8 cellular contexts compared by ENCODE assay signal in the genomic region with DNA sequence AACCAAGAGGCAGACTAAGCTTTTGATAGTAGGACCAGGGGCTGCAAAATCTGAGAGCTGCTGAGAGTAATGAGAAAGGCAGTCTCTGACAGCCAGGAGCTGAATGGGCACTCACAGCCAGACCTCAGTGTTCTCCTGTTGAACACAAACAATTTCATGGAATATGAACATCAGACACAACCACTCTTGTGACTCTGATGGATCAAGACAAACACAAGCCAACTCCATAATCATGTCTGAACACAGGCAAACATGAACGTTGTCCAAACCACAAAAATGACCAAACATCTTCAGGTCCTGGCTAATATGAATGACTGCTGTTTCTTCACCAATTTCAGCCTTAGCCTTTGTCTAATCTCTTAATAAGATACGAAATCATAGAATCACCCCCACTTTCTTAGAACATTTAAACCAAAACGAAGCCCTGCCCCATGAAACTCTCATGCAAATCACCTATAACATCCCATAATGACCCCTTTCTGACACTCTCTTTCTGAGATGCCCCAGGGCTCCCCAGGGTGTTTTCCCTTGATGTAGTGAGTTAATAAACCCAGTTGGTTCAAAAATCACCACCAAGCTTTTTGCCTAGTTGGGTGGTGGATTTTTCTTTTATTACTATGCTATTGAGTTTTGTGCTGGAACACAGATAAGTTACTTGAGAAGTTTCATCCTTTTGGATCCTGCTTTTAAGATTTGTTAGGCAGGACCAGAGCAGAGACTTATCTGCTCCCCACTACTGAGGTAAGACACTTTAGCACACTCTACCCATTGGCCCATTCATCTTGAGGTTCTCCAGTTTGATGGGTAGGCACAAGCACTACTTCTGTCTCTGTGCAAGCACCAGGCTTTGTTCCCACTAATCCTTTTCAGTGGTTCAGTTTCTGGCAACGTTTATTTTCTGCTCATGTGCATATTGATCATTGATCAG. TPM values are rescaled to one million over a fixed set of nuclear protein-coding genes. Genes with fewer than 3 reads are reported as not detected.
DNase-seq lines count a peak whose midpoint lies in the region; ATAC-seq and TF ChIP-seq lines count a peak whose summit lies in the region.

No MANE protein-coding gene starts in this region.

- H3K27me3 Mint-ChIP-seq in effector memory CD8-positive, alpha-beta T cell: no peaks in the 10 kb centered on the region

- H3K9me3 Mint-ChIP-seq in effector memory CD8-positive, alpha-beta T cell: no peaks in the 10 kb centered on the region

- H3K4me1 Mint-ChIP-seq in effector memory CD8-positive, alpha-beta T cell (ENCODE audit: low read depth in 2 of 2): peaks cover 7 to 22% of the 10 kb centered on the region in 2 donors

- WGBS in body of pancreas, 2 donors: 31 to 37% methylated on average over 4 of the region's 4 CpGs

- no peak for DNase-seq in effector memory CD8-positive, alpha-beta T cell
- DNase-seq in body of pancreas (no peak), UCSD-AML1 (lab: John Stamatoyannopoulos, UW; ENCODE audit: unreplicated experiment) (no peak), HT-29 (ENCODE audit: low spot score) (no peak), NCI-H1930 (lab: John Stamatoyannopoulos, UW) (no peak)

- H3K4me3 Mint-ChIP-seq in effector memory CD8-positive, alpha-beta T cell: no peak overlapping the region

- peaks cover 8% of the 10 kb centered on the region for H3K36me3 Mint-ChIP-seq in effector memory CD8-positive, alpha-beta T cell (ENCODE audit: insufficient read depth)

- H3K4me3 ChIP-seq in body of pancreas: no peak overlapping the region

- no peak for TF ChIP-seq CTCF in body of pancreas (IDR thresholded peaks at IDR 0.05)

- H3K27me3 ChIP-seq in body of pancreas: no peaks in the 10 kb centered on the region

- H3K36me3 ChIP-seq in body of pancreas (replicated peaks in 1 of 2; ENCODE audit: insufficient read depth in 1 of 2, low read depth in 2 of 2): no peaks in the 10 kb centered on the region

- H3K27ac ChIP-seq in body of pancreas: no peak overlapping the region

- H3K4me1 ChIP-seq in body of pancreas: no peaks in the 10 kb centered on the region

- TF ChIP-seq POLR2A in GM18505 (IDR thresholded peaks at IDR 0.05; ENCODE audit: borderline replicate concordance, extremely low read depth, insufficient read depth, insufficient read length) (no peak), body of pancreas (IDR thresholded peaks at IDR 0.05) (no peak)

- ATAC-seq in GM18505 (IDR thresholded peaks at IDR 0.05; ENCODE audit: unreplicated experiment) (peak; percentile 73), GM21447 (IDR thresholded peaks at IDR 0.05; ENCODE audit: unreplicated experiment) (peak; percentile 81), HG03460 (IDR thresholded peaks at IDR 0.05; ENCODE audit: unreplicated experiment) (peak; percentile 82), body of pancreas (no peak)
- ATAC-seq in effector memory CD8-positive, alpha-beta T cell (replicated peaks): peak; percentile 27

- H3K27ac Mint-ChIP-seq in effector memory CD8-positive, alpha-beta T cell: no peak overlapping the region

- no peaks in the 10 kb centered on the region for H3K9me3 ChIP-seq in body of pancreas

- intact Hi-C loops in body of pancreas (cut with DNase I): loop anchor here (5.0 kb wide), 1 partner anchor 292 kb away; no protein-coding TSS in a partner anchor

RNA-seq across cellular contexts. Expression of a gene that starts 5.9 kb away (rescaled TPM):
- total RNA-seq in body of pancreas: 10 to 100 TPM in 1 of 2 donors, 1 to 10 TPM in 1; 7.5 to 24.7 TPM
- total RNA-seq in HT-29 (2014; rRNA removed; shearing (Covaris generic)): 23.3 and 31.6 TPM in 2 replicates
